Comparison of ENCODE assay signal across 8 cellular contexts in genomic region chr17:57115916-57116315, GRCh38.
"Had no signal": no experiment of that assay in that cellular context is flagged by ENCODE, and none has a peak within 500 bp of the region (broad histone marks: within the 10 kb centered on the region; RNA-seq: fewer than 3 reads in every experiment).

No MANE protein-coding gene starts in this region.

- H3K27ac ChIP-seq: KMS-11 had no signal

- FAIRE-seq: H54, HTR-8/SVneo had no signal

- H3K27ac Mint-ChIP-seq: GM23338 had no signal

- H2AFZ ChIP-seq: GM23338 had no signal

- H3K4me3 Mint-ChIP-seq: GM23338, H9, IgD-negative memory B cell had no signal

- H3K9ac ChIP-seq: KMS-11 had no signal

- ATAC-seq: GM23338 had no signal

- H3K9me3 Mint-ChIP-seq: GM23338, H9, IgD-negative memory B cell had no signal

- H3K4me3 ChIP-seq: GM23338 had no signal

- H3K4me2 ChIP-seq: GM23338, KMS-11 had no signal

- DNase-seq: H9, HCEC 1CT, KBM-7 had no signal

- H3K27me3 Mint-ChIP-seq: IgD-negative memory B cell had no signal

- H3K4me1 Mint-ChIP-seq: IgD-negative memory B cell had no signal
